8 cellular contexts compared by ENCODE assay signal in the genomic region with DNA sequence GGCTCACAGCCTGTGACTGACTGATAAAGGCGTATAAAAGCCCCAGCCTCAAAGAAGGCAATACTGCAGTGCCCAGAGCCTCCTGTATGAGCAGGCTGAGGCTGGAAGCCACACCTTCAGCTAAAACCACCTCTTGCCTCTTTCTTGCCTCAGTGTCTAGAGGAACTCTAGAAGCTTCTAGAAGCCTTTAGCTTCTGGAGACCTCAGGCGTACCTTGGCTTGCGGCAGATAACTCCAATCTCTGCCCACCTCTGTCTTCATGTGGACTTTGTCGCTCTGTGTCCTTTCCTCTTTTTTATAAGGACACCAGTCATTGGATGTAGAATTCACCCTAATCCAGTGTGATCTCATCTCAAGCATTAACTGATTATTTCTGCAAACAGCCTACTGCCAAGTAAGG.
"Had no signal": no experiment of that assay in that cellular context is flagged by ENCODE, and none has a peak within 500 bp of the region (broad histone marks: within the 10 kb centered on the region; RNA-seq: fewer than 3 reads in every experiment).

No MANE protein-coding gene starts in this region.

- H3K9me3 Mint-ChIP-seq: HFFc6 had no signal

- ATAC-seq: HCT116 had no signal

- H3K4me3 Mint-ChIP-seq: HFFc6 had no signal

- H3K27ac ChIP-seq: GM23248 had no signal

- DNase-seq: GM23248, GOT3, H7, HFFc6, IMR-90, KBM-7 had no signal

- H3K27ac Mint-ChIP-seq: HFFc6 had no signal

- H3K4me3 ChIP-seq: GM23248, HAP-1 had no signal

- H3K36me3 ChIP-seq: HAP-1 had no signal

- H3K9me3 ChIP-seq: HAP-1 had no signal
